In genomic region chr11:46352063-46352841, GRCh38 we compare ENCODE assay signal across 1 cellular context.
TF ChIP-seq lines count a peak whose summit lies in the region.

No MANE protein-coding gene starts in this region.

TF ChIP-seq in HepG2, 621 proteins besides CTCF, POLR2A, EP300 and RAD21 (continued from another document):
- no peak; the same call in 1 of the 2 replicates for TF ChIP-seq ZBTB33 (CRISPR knock-in tag; IDR thresholded peaks at IDR 0.05)
- no peak for TF ChIP-seq SMC3 (IDR thresholded peaks at IDR 0.05; ENCODE audit: low read length)
- no peak for TF ChIP-seq HDAC1 (CRISPR knock-in tag; IDR thresholded peaks at IDR 0.05)
- TF ChIP-seq ZNF574 (CRISPR knock-in tag; IDR thresholded peaks at IDR 0.05) = peak; percentile 80
- TF ChIP-seq AKAP8 (CRISPR knock-in tag; IDR thresholded peaks at IDR 0.05) = no peak
- peak; percentile 30; the same call in 1 of the 2 replicates for TF ChIP-seq ZFY (CRISPR knock-in tag; IDR thresholded peaks at IDR 0.05)
- TF ChIP-seq ZNF543 (CRISPR knock-in tag; IDR thresholded peaks at IDR 0.05) = no peak
- no peak for TF ChIP-seq MTF1 (CRISPR knock-in tag; IDR thresholded peaks at IDR 0.05)
- TF ChIP-seq STAG1 (CRISPR knock-in tag; IDR thresholded peaks at IDR 0.05) = peak; percentile 41
- no peak for TF ChIP-seq GATAD2A (CRISPR knock-in tag; IDR thresholded peaks at IDR 0.05)
- no peak for TF ChIP-seq GABPA (IDR thresholded peaks at IDR 0.05; ENCODE audit: low read depth, low read length)
- peak; percentile 55; the same call in 1 of the 2 replicates for TF ChIP-seq GABPA (CRISPR knock-in tag; IDR thresholded peaks at IDR 0.05; ENCODE audit: low read depth)
- TF ChIP-seq ZNF549 (CRISPR knock-in tag; IDR thresholded peaks at IDR 0.05) = no peak
- TF ChIP-seq SIN3B (IDR thresholded peaks at IDR 0.05; ENCODE audit: low read length) = no peak
- TF ChIP-seq AGO2 (optimal IDR thresholded peaks at IDR 0.05; ENCODE audit: low read depth, low read length) = peak; percentile 37
- peak; percentile 24; the same call in 1 of the 2 replicates for TF ChIP-seq ZBTB38 (CRISPR knock-in tag; IDR thresholded peaks at IDR 0.05)
